ENCODE assay signal across 14 cellular contexts in the genomic region with DNA sequence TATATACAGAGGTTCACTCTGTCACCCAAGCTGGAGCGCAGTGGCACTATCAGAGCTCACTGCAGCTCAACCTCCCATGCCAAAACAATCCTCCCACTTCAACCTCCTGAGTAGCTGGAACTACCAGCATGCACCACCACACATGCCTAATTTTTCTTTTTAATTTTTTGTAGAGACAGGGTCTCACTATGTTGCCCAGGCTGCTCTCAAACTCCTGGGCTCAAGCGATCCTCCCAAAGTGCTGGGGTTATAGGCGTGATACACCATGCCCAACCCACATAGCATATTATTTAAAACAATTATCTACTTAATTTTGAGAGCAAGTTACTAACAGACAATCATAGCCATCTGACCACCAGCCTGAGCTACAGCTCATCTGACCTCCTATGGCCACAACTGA.
DNase-seq lines count a peak whose midpoint lies in the region; ATAC-seq, FAIRE-seq and TF ChIP-seq lines count a peak whose summit lies in the region.
"Had no signal": no experiment of that assay in that cellular context is flagged by ENCODE, and none has a peak within 500 bp of the region (broad histone marks: within the 10 kb centered on the region; RNA-seq: fewer than 3 reads in every experiment).

No MANE protein-coding gene starts in this region.

- H3K9ac ChIP-seq in HUES64 (ENCODE audit: low read depth, low read length) (no peak overlapping the region), SK-N-MC (ENCODE audit: insufficient read length) (no peak overlapping the region), neural progenitor cell (no peak overlapping the region)
- H3K9ac ChIP-seq: BLaER1 had no signal

- no peak for TF ChIP-seq POLR2A in GM12891 (IDR thresholded peaks at IDR 0.05; ENCODE audit: low read depth, low read length)

- H3K27me3 ChIP-seq in GM23338 (ENCODE audit: insufficient read depth) (no peaks in the 10 kb centered on the region), HUES64 (ENCODE audit: insufficient read depth, low read length) (no peaks in the 10 kb centered on the region), neural progenitor cell (no peaks in the 10 kb centered on the region)
- H3K27me3 ChIP-seq: BLaER1 had no signal

- H3K4me2 ChIP-seq in GM23338, result 0 out of 2 replicates have a peak overlapping the region, but pooled peaks have one; percentile 12
- peak overlapping the region; percentile 34 for H3K4me2 ChIP-seq in neural progenitor cell
- H3K4me2 ChIP-seq: BLaER1 had no signal

- no peak overlapping the region for H2AFZ ChIP-seq in GM23338
- H2AFZ ChIP-seq in neural progenitor cell (replicated peaks), result no peak overlapping the region

- ATAC-seq in GM23338 (no peak), GM21717 (IDR thresholded peaks at IDR 0.05; ENCODE audit: unreplicated experiment) (no peak)
- ATAC-seq: HepG2 had no signal

- H3K27ac Mint-ChIP-seq in GM23338 (peak overlapping the region; percentile 98), neural progenitor cell (no peak overlapping the region)

- WGBS in HUES64, result 92% methylated on average over 3 of the region's 3 CpGs

- H3K79me2 ChIP-seq in GM23338 (replicated peaks; ENCODE audit: insufficient read depth) (no peaks in the 10 kb centered on the region), neural progenitor cell (ENCODE audit: low read depth) (no peaks in the 10 kb centered on the region)

- no peaks in the 10 kb centered on the region for H3K36me3 ChIP-seq in GM23338 (ENCODE audit: insufficient read depth)
- no peaks in the 10 kb centered on the region for H3K36me3 ChIP-seq in HUES64 (ENCODE audit: insufficient read depth, low read length)
- H3K36me3 ChIP-seq in SK-N-MC (ENCODE audit: insufficient read depth, low read length), result no peaks in the 10 kb centered on the region
- no peaks in the 10 kb centered on the region for H3K36me3 ChIP-seq in neural progenitor cell
- H3K36me3 ChIP-seq: BLaER1 had no signal

- no peak overlapping the region for H3K4me3 ChIP-seq in GM23338
- H3K4me3 ChIP-seq in HUES64 (ENCODE audit: low read length), result no peak overlapping the region
- H3K4me3 ChIP-seq in SK-N-MC, result no peak overlapping the region
- no peak overlapping the region for H3K4me3 ChIP-seq in neural progenitor cell
- H3K4me3 ChIP-seq: BLaER1 had no signal

- H3K4me3 Mint-ChIP-seq in GM23338, result no peak overlapping the region
- no peak overlapping the region for H3K4me3 Mint-ChIP-seq in neural progenitor cell

- H3F3A ChIP-seq in GM23338 (replicated peaks; ENCODE audit: low read depth), result peaks cover 10% of the 10 kb centered on the region; the same call in 1 of the 2 replicates
- peaks cover 39% of the 10 kb centered on the region for H3F3A ChIP-seq in neural progenitor cell (ENCODE audit: low read depth)

- no peaks in the 10 kb centered on the region for H4K20me1 ChIP-seq in GM23338 (replicated peaks; ENCODE audit: insufficient read depth)
- H4K20me1 ChIP-seq in neural progenitor cell (ENCODE audit: low read depth), result no peaks in the 10 kb centered on the region
- H4K20me1 ChIP-seq: BLaER1 had no signal

- FAIRE-seq in GM12891 (lab: Jason Lieb, UNC), result no peak
- FAIRE-seq: GM18507, H54, HepG2 had no signal

- H3K9me3 ChIP-seq in HUES64 (ENCODE audit: insufficient read depth, low read depth, low read length), result no peaks in the 10 kb centered on the region
- H3K9me3 ChIP-seq in SK-N-MC (ENCODE audit: low read depth, low read length), result no peaks in the 10 kb centered on the region
- no peaks in the 10 kb centered on the region for H3K9me3 ChIP-seq in neural progenitor cell (ENCODE audit: low read depth)

- H3K27ac ChIP-seq in GM23338 (ENCODE audit: low read depth) (peak overlapping the region; percentile 97), HUES64 (ENCODE audit: low read depth, low read length) (peak overlapping the region; percentile 95), SK-N-MC (peak overlapping the region; percentile 67), neural progenitor cell (peak overlapping the region; percentile 86)
- H3K27ac ChIP-seq: BLaER1 had no signal

- H3K4me1 ChIP-seq in GM23338 (ENCODE audit: insufficient read depth) (peaks cover 41% of the 10 kb centered on the region), HUES64 (ENCODE audit: insufficient read depth, low read length) (peaks cover 59% of the 10 kb centered on the region), neural progenitor cell (peaks cover 64% of the 10 kb centered on the region)

- H3K9me3 Mint-ChIP-seq in GM23338 (peaks cover 11% of the 10 kb centered on the region; the same call in 1 of the 3 replicates), neural progenitor cell (peaks cover 8% of the 10 kb centered on the region)

- H3K27me3 Mint-ChIP-seq in GM23338 (ENCODE audit: insufficient read depth, low read depth, poor library complexity) (peaks cover 19% of the 10 kb centered on the region), neural progenitor cell (ENCODE audit: insufficient read depth, low read depth) (peaks cover 2% of the 10 kb centered on the region)

- H3K36me3 Mint-ChIP-seq in GM23338 (ENCODE audit: low read depth) (peaks cover 8% of the 10 kb centered on the region), neural progenitor cell (peaks cover 2% of the 10 kb centered on the region)

- DNase-seq in GM23338 (ENCODE audit: low spot score) (no peak), SK-N-MC (ENCODE audit: low read depth, low spot score) (no peak), neural progenitor cell (ENCODE audit: low spot score) (no peak), DMS53 treated with DMSO at 0.1 percent for 48 hours (lab: John Stamatoyannopoulos, UW; ENCODE audit: unreplicated experiment) (no peak), GM12891 (ENCODE audit: insufficient read length, low spot score) (no peak)
- DNase-seq: 8988T, AML-193, DMS53 had no signal

- H3K4me1 Mint-ChIP-seq in GM23338 (peaks cover 74% of the 10 kb centered on the region), neural progenitor cell (peaks cover 59% of the 10 kb centered on the region)

- TF ChIP-seq CTCF in GM23338 (conservative IDR thresholded peaks at IDR 0.05; ENCODE audit: low read depth in 2 of 2) (no peak), neural progenitor cell (IDR thresholded peaks at IDR 0.05) (no peak)

- no peaks in the 10 kb centered on the region for H3K9me2 ChIP-seq in GM23338 (ENCODE audit: insufficient read depth)

TF ChIP-seq in GM23338, 12 proteins besides CTCF, POLR2A, EP300 and RAD21 (continues in another document):
- no peak for TF ChIP-seq EZH2 (IDR thresholded peaks at IDR 0.05; ENCODE audit: low read depth, unreplicated experiment)
- TF ChIP-seq POLR2AphosphoS5 (IDR thresholded peaks at IDR 0.05; ENCODE audit: low read depth), result no peak
- TF ChIP-seq CREB1 (CRISPR knock-in tag; IDR thresholded peaks at IDR 0.05; ENCODE audit: low read depth), result no peak
- no peak for TF ChIP-seq ZNF114 (CRISPR knock-in tag; IDR thresholded peaks at IDR 0.05)

TF ChIP-seq in GM12891, 5 proteins besides CTCF, POLR2A, EP300 and RAD21:
- no peak for TF ChIP-seq POLR2AphosphoS5 (IDR thresholded peaks at IDR 0.05; ENCODE audit: low read depth, low read length)
